In the genomic region with DNA sequence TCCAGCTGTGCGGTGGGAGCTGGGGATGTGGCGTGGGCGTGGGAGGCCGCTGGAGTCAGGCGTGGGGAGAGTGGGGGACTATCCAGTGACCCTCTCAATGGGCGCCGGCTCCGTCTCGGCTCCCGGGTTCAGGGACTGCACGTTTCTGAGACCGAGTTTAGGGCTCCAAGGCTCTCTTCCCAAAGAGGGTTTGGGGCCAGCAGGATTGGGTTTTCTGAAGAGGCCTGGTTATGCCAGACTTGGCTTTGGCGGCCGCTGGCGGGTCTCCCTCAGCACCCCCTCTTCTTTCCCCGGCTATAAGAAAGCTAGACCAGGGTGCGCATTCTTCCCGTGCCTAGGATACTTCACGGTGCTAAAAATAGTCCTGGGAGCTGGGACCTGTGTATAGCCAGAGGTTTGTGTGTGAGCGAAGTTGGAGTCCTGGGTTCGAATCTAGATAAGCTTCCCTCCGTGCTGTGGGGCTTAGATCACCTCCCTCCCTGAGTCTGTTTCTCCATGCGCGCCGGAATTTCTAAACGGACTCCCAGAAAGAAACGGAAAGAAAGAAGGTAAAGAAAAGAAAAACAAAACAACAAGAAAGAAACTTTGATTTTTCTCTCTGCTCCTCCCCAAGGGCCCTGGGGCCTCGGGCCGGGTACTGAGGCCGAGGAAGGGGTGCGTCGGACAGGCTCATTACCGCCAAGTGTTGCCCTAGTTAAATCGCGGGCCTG, we compare ENCODE assay signal across 16 cellular contexts. TPM values are rescaled to one million over a fixed set of nuclear protein-coding genes. Genes with fewer than 3 reads are reported as not detected.
DNase-seq lines count a peak whose midpoint lies in the region; FAIRE-seq and TF ChIP-seq lines count a peak whose summit lies in the region.
"Had no signal": no experiment of that assay in that cellular context is flagged by ENCODE, and none has a peak within 500 bp of the region (broad histone marks: within the 10 kb centered on the region; RNA-seq: fewer than 3 reads in every experiment).

No MANE protein-coding gene starts in this region.

- H3K4me1 Mint-ChIP-seq in activated CD4-positive, alpha-beta T cell treated with anti-CD3 and anti-CD28 coated beads, Interleukin-2, amount 10 ng/mL, durations not matched to agents 24 days and 14 days: peaks cover 20% of the 10 kb centered on the region
- peaks cover 5% of the 10 kb centered on the region for H3K4me1 Mint-ChIP-seq in astrocyte (ENCODE audit: low read depth, unreplicated experiment)

- H3K4me3 ChIP-seq in astrocyte (ENCODE audit: insufficient read depth, low read depth, low read length): no peak overlapping the region
- H3K4me3 ChIP-seq in sigmoid colon: peak overlapping the region; percentile 70 to 77 (median 72)
- H3K4me3 ChIP-seq: A549, HAP-1 had no signal

- no peak overlapping the region for H2AFZ ChIP-seq in astrocyte (ENCODE audit: low read depth, low read length)

- H3K27me3 Mint-ChIP-seq in activated CD4-positive, alpha-beta T cell treated with anti-CD3 and anti-CD28 coated beads, Interleukin-2, amount 10 ng/mL, durations not matched to agents 24 days and 14 days: peaks cover 85% of the 10 kb centered on the region
- H3K27me3 Mint-ChIP-seq in astrocyte (ENCODE audit: low read depth, unreplicated experiment): peaks cover 85% of the 10 kb centered on the region

- H3K9me3 ChIP-seq in astrocyte (ENCODE audit: insufficient read depth, low read depth, low read length) (no peaks in the 10 kb centered on the region), sigmoid colon (no peaks in the 10 kb centered on the region)
- H3K9me3 ChIP-seq: A549, HAP-1 had no signal

- no peak for TF ChIP-seq POLR2A in sigmoid colon (IDR thresholded peaks at IDR 0.05)

- H3K9ac ChIP-seq in astrocyte (ENCODE audit: low read length): no peak overlapping the region

- H3K4me3 Mint-ChIP-seq in activated CD4-positive, alpha-beta T cell treated with anti-CD3 and anti-CD28 coated beads, Interleukin-2, amount 10 ng/mL, durations not matched to agents 24 days and 14 days: peak overlapping the region; percentile 35
- H3K4me3 Mint-ChIP-seq in astrocyte (ENCODE audit: unreplicated experiment): no peak overlapping the region
- H3K4me3 Mint-ChIP-seq: activated CD4-positive, alpha-beta T cell treated with anti-CD3 and anti-CD28 coated beads for 36 hours had no signal

- H4K20me1 ChIP-seq in astrocyte (ENCODE audit: insufficient read depth, low read length): peaks cover 27% of the 10 kb centered on the region

- H3K79me2 ChIP-seq in astrocyte (ENCODE audit: insufficient read depth, low read length): no peaks in the 10 kb centered on the region

- H3K27me3 ChIP-seq in astrocyte (ENCODE audit: insufficient read depth, low read length) (peaks cover 90% of the 10 kb centered on the region), sigmoid colon (peaks cover 0 to 43% (median 5%) of the 10 kb centered on the region in 3 donors)

- peaks cover 23% of the 10 kb centered on the region for H3K9me3 Mint-ChIP-seq in activated CD4-positive, alpha-beta T cell treated with anti-CD3 and anti-CD28 coated beads, Interleukin-2, amount 10 ng/mL, durations not matched to agents 24 days and 14 days
- H3K9me3 Mint-ChIP-seq in astrocyte (ENCODE audit: unreplicated experiment): peaks cover 15% of the 10 kb centered on the region

- H3K27ac ChIP-seq in astrocyte (ENCODE audit: low read depth, low read length): no peak overlapping the region
- peak overlapping the region in 3 of 4 donors; percentile 91 to 96 (median 94) for H3K27ac ChIP-seq in sigmoid colon
- H3K27ac ChIP-seq: A549 had no signal

- TF ChIP-seq EP300 in sigmoid colon (IDR thresholded peaks at IDR 0.05): no peak

- peak; percentile 41 for FAIRE-seq in astrocyte (lab: Jason Lieb, UNC)
- FAIRE-seq: A549, small intestine had no signal

- DNase-seq in activated CD4-positive, alpha-beta T cell treated with anti-CD3 and anti-CD28 coated beads, Interleukin-2, amount 10 ng/mL, durations not matched to agents 24 days and 14 days: peak; percentile 60
- DNase-seq in activated CD4-positive, alpha-beta T cell treated with anti-CD3 and anti-CD28 coated beads, Interleukin-2, amount 50 U/mL, for 1 hour: no peak
- DNase-seq in astrocyte (ENCODE audit: low read depth) (peak; percentile 6), islet precursor cell (peak; percentile 87), sigmoid colon (no peak), GDM1 (lab: John Stamatoyannopoulos, UW) (no peak)
- DNase-seq in stimulated activated naive CD4-positive, alpha-beta T cell (lab: John Stamatoyannopoulos, UW): no peak
- DNase-seq in activated T-cell treated with anti-CD3 and anti-CD28 coated beads, Interleukin-2, amount 50 U/mL, for 1 hour: no peak
- DNase-seq: activated CD4-positive, alpha-beta T cell treated with anti-CD3 and anti-CD28 coated beads for 36 hours; activated naive CD4-positive, alpha-beta T cell treated with Interleukin-2 at 50 U/mL for 16 hours; NCI-H226; PC-3; small intestine had no signal

- H3K36me3 Mint-ChIP-seq in activated CD4-positive, alpha-beta T cell treated with anti-CD3 and anti-CD28 coated beads, Interleukin-2, amount 10 ng/mL, durations not matched to agents 24 days and 14 days (ENCODE audit: low read depth): peaks cover 8% of the 10 kb centered on the region
- H3K36me3 Mint-ChIP-seq in astrocyte (ENCODE audit: low read depth, unreplicated experiment): peaks cover 2% of the 10 kb centered on the region

- H3K4me1 ChIP-seq in astrocyte (ENCODE audit: insufficient read depth, low read length) (peaks cover 7% of the 10 kb centered on the region), sigmoid colon (peaks cover 0 to 61% (median 44%) of the 10 kb centered on the region in 4 donors)
- H3K4me1 ChIP-seq: HAP-1 had no signal

- WGBS in sigmoid colon, 2 donors: 18% methylated on average over 35 of the region's 35 CpGs

- H3K36me3 ChIP-seq in astrocyte (ENCODE audit: insufficient read depth, low read length) (no peaks in the 10 kb centered on the region), sigmoid colon (no peaks in the 10 kb centered on the region)
- H3K36me3 ChIP-seq: HAP-1 had no signal

- intact Hi-C loops in activated CD4-positive, alpha-beta T cell treated with anti-CD3 and anti-CD28 coated beads, Interleukin-2, amount 10 ng/mL, durations not matched to agents 24 days and 14 days (cut with micrococcal nuclease): loop anchor here (1.0 kb wide), 1 partner anchor 8 kb away; no protein-coding TSS in a partner anchor
- intact Hi-C loops in sigmoid colon (cut with DNase I): no loop called here

- H3K27ac Mint-ChIP-seq in activated CD4-positive, alpha-beta T cell treated with anti-CD3 and anti-CD28 coated beads, Interleukin-2, amount 10 ng/mL, durations not matched to agents 24 days and 14 days: peak overlapping the region; percentile 75
- peak overlapping the region; percentile 41 for H3K27ac Mint-ChIP-seq in astrocyte (ENCODE audit: unreplicated experiment)
- H3K27ac Mint-ChIP-seq: activated CD4-positive, alpha-beta T cell treated with anti-CD3 and anti-CD28 coated beads for 36 hours had no signal

- peak overlapping the region; percentile 8 for H3K4me2 ChIP-seq in astrocyte (ENCODE audit: low read length)
- H3K4me2 ChIP-seq: A549 had no signal

- TF ChIP-seq CTCF in astrocyte (IDR thresholded peaks at IDR 0.05; ENCODE audit: insufficient read depth, low read depth, low read length): no peak
- TF ChIP-seq CTCF in sigmoid colon (IDR thresholded peaks at IDR 0.05): no peak

RNA-seq across cellular contexts. Expression of gene HAND1, which starts 5.0 kb away (rescaled TPM):
- total RNA-seq in activated CD4-positive, alpha-beta T cell treated with anti-CD3 and anti-CD28 coated beads, Interleukin-2, amount 10 ng/mL, durations not matched to agents 24 days and 14 days: not detected in 2 replicates
- total RNA-seq in astrocyte (not detected in 2 replicates), sigmoid colon (10 to 100 TPM; 45.6 to 69.2 (median 48.9) TPM)
- 1 to 10 TPM in 2 of 3 donors, not detected in 1; 2.4 to 6.8 TPM for polyA plus RNA-seq in sigmoid colon
- total RNA-seq: activated CD4-positive, alpha-beta T cell treated with anti-CD3 and anti-CD28 coated beads for 36 hours; cerebellum; PC-3 had no signal

RNA-seq across cellular contexts. Expression of gene SAP30L, which starts 27.2 kb away (rescaled TPM):
- total RNA-seq in activated CD4-positive, alpha-beta T cell treated with anti-CD3 and anti-CD28 coated beads, Interleukin-2, amount 10 ng/mL, durations not matched to agents 24 days and 14 days: 31.4 and 37.7 TPM in 2 replicates
- total RNA-seq in astrocyte (24.6 and 26.3 TPM in 2 replicates), sigmoid colon (10 to 100 TPM; 36.0 to 51.7 (median 42.9) TPM)
- polyA plus RNA-seq in sigmoid colon: 10 to 100 TPM; 17.8 to 27.6 (median 24.5) TPM

Comparison
In these comparisons a context has a peak if more than half of its experiments do, and no peak if none do; other contexts are left out.
1. DNase-seq: peak in activated CD4-positive, alpha-beta T cell treated with anti-CD3 and anti-CD28 coated beads, Interleukin-2, amount 10 ng/mL, durations not matched to agents 24 days and 14 days (single experiment), astrocyte (single experiment) and islet precursor cell (single experiment); none in activated CD4-positive, alpha-beta T cell treated with anti-CD3 and anti-CD28 coated beads, Interleukin-2, amount 50 U/mL, for 1 hour (single experiment), sigmoid colon (single experiment), GDM1 (single experiment), stimulated activated naive CD4-positive, alpha-beta T cell (0 of 6) and activated T-cell treated with anti-CD3 and anti-CD28 coated beads, Interleukin-2, amount 50 U/mL, for 1 hour (single experiment).
2. RNA of gene HAND1, which starts 5.0 kb away (total RNA-seq): 45.6 to 69.2 TPM in sigmoid colon; not detected in activated CD4-positive, alpha-beta T cell treated with anti-CD3 and anti-CD28 coated beads, Interleukin-2, amount 10 ng/mL, durations not matched to agents 24 days and 14 days and not detected in astrocyte; every median in the first group is over 10 times any median in the second.